In genomic region chr6:17156112-17156921, GRCh38 we compare ENCODE assay signal across 9 cellular contexts. TPM values are rescaled to one million over a fixed set of nuclear protein-coding genes. Genes with fewer than 3 reads are reported as not detected.
DNase-seq lines count a peak whose midpoint lies in the region; ATAC-seq and TF ChIP-seq lines count a peak whose summit lies in the region.
"Had no signal": no experiment of that assay in that cellular context is flagged by ENCODE, and none has a peak within 500 bp of the region (broad histone marks: within the 10 kb centered on the region; RNA-seq: fewer than 3 reads in every experiment).

No MANE protein-coding gene starts in this region.

- no peak overlapping the region for H3K27ac Mint-ChIP-seq in Caco-2 (ENCODE audit: unreplicated experiment)
- H3K27ac Mint-ChIP-seq in activated CD4-positive, alpha-beta T cell treated with anti-CD3 and anti-CD28 coated beads, Interleukin-2, amount 10 ng/mL, durations not matched to agents 7 days and 5 days: no peak overlapping the region
- no peak overlapping the region for H3K27ac Mint-ChIP-seq in stimulated activated memory B cell treated with anti-CD40 and anti-IgM and Interleukin-4, amounts not matched to agents 10 μg/mL and 1 μg/mL and 100 μg/mL, for 72 hours

- 36 to 46% methylated on average over 4 of the region's 4 CpGs for WGBS in lung, 2 donors

- no peak overlapping the region for H3K4me3 Mint-ChIP-seq in Caco-2 (ENCODE audit: unreplicated experiment)
- H3K4me3 Mint-ChIP-seq in activated CD4-positive, alpha-beta T cell treated with anti-CD3 and anti-CD28 coated beads, Interleukin-2, amount 10 ng/mL, durations not matched to agents 7 days and 5 days: no peak overlapping the region
- no peak overlapping the region for H3K4me3 Mint-ChIP-seq in stimulated activated memory B cell treated with anti-CD40 and anti-IgM and Interleukin-4, amounts not matched to agents 10 μg/mL and 1 μg/mL and 100 μg/mL, for 72 hours

- H3K27me3 ChIP-seq in Caco-2 (replicated peaks; ENCODE audit: control insufficient read depth, insufficient read depth, low read length): no peaks in the 10 kb centered on the region
- no peaks in the 10 kb centered on the region for H3K27me3 ChIP-seq in lung (ENCODE audit: control insufficient read depth, insufficient read depth)

- peaks cover 19% of the 10 kb centered on the region for H3K9me3 Mint-ChIP-seq in Caco-2 (ENCODE audit: unreplicated experiment)
- H3K9me3 Mint-ChIP-seq in activated CD4-positive, alpha-beta T cell treated with anti-CD3 and anti-CD28 coated beads, Interleukin-2, amount 10 ng/mL, durations not matched to agents 7 days and 5 days: peaks cover 9% of the 10 kb centered on the region
- H3K9me3 Mint-ChIP-seq in stimulated activated memory B cell treated with anti-CD40 and anti-IgM and Interleukin-4, amounts not matched to agents 10 μg/mL and 1 μg/mL and 100 μg/mL, for 72 hours: peaks cover 4% of the 10 kb centered on the region

- CTCF ChIA-PET in Caco-2 (lab: Charles Lee): interaction anchor here (0.7 to 1.3 kb wide), 2 partner anchors 369 to 428 kb away, joined by 3 to 7 read pairs; no protein-coding TSS in a partner anchor
- CTCF ChIA-PET in activated CD4-positive, alpha-beta T cell treated with anti-CD3 and anti-CD28 coated beads, Interleukin-2, amount 10 ng/mL, durations not matched to agents 7 days and 5 days (lab: Charles Lee): no interaction called here

- BruUV-seq in Caco-2 (replicated peaks; lab: Mats Ljungman, UMichigan): no TSS peak

- ATAC-seq in HG02623 (IDR thresholded peaks at IDR 0.05; ENCODE audit: unreplicated experiment) (peak; percentile 52), lung (ENCODE audit: insufficient read depth, low FRiP score) (no peak)
- ATAC-seq in stimulated activated memory B cell treated with anti-CD40 and anti-IgM and Interleukin-4, amounts not matched to agents 10 μg/mL and 1 μg/mL and 100 μg/mL, for 72 hours: no peak

- H3K4me1 Mint-ChIP-seq in Caco-2 (ENCODE audit: low read depth, unreplicated experiment): no peaks in the 10 kb centered on the region
- H3K4me1 Mint-ChIP-seq in activated CD4-positive, alpha-beta T cell treated with anti-CD3 and anti-CD28 coated beads, Interleukin-2, amount 10 ng/mL, durations not matched to agents 7 days and 5 days: no peaks in the 10 kb centered on the region
- H3K4me1 Mint-ChIP-seq in stimulated activated memory B cell treated with anti-CD40 and anti-IgM and Interleukin-4, amounts not matched to agents 10 μg/mL and 1 μg/mL and 100 μg/mL, for 72 hours: no peaks in the 10 kb centered on the region

- peak; percentile 47 to 70 for DNase-seq in Caco-2
- peak; percentile 39 to 81 for DNase-seq in NCI-H526 (lab: John Stamatoyannopoulos, UW)
- DNase-seq in activated CD4-positive, alpha-beta T cell treated with anti-CD3 and anti-CD28 coated beads, Interleukin-2, amount 10 ng/mL, durations not matched to agents 7 days and 5 days: peak; percentile 73
- DNase-seq in dedifferentiated amniotic fluid mesenchymal stem cell (ENCODE audit: extremely low spot score): peak; percentile 84
- DNase-seq in lung (ENCODE audit: low spot score): peak; percentile 65
- peak; percentile 43 for DNase-seq in stimulated activated CD8-positive, alpha-beta memory T cell treated with anti-CD3 and anti-CD28 coated beads, Interleukin-15, amount 100 ng/mL, for 1 hour (ENCODE audit: low read depth)

- peaks cover 4% of the 10 kb centered on the region for H3K27me3 Mint-ChIP-seq in Caco-2 (ENCODE audit: insufficient read depth, unreplicated experiment)
- peaks cover 15% of the 10 kb centered on the region for H3K27me3 Mint-ChIP-seq in activated CD4-positive, alpha-beta T cell treated with anti-CD3 and anti-CD28 coated beads, Interleukin-2, amount 10 ng/mL, durations not matched to agents 7 days and 5 days
- H3K27me3 Mint-ChIP-seq in stimulated activated memory B cell treated with anti-CD40 and anti-IgM and Interleukin-4, amounts not matched to agents 10 μg/mL and 1 μg/mL and 100 μg/mL, for 72 hours: peaks cover 10% of the 10 kb centered on the region

- H3K36me3 ChIP-seq in Caco-2 (ENCODE audit: control insufficient read depth, insufficient read depth, low read length) (no peaks in the 10 kb centered on the region), lung (ENCODE audit: control insufficient read depth in 2 of 2, insufficient read depth in 2 of 2, low read length in 2 of 2) (no peaks in the 10 kb centered on the region)

- POLR2A ChIA-PET in Caco-2 (lab: Charles Lee): no interaction called here
- POLR2A ChIA-PET in activated CD4-positive, alpha-beta T cell treated with anti-CD3 and anti-CD28 coated beads, Interleukin-2, amount 10 ng/mL, durations not matched to agents 7 days and 5 days (lab: Charles Lee): no interaction called here

- H3K36me3 Mint-ChIP-seq in Caco-2 (ENCODE audit: insufficient read depth, unreplicated experiment): no peaks in the 10 kb centered on the region
- no peaks in the 10 kb centered on the region for H3K36me3 Mint-ChIP-seq in activated CD4-positive, alpha-beta T cell treated with anti-CD3 and anti-CD28 coated beads, Interleukin-2, amount 10 ng/mL, durations not matched to agents 7 days and 5 days (ENCODE audit: low read depth)
- H3K36me3 Mint-ChIP-seq in stimulated activated memory B cell treated with anti-CD40 and anti-IgM and Interleukin-4, amounts not matched to agents 10 μg/mL and 1 μg/mL and 100 μg/mL, for 72 hours: no peaks in the 10 kb centered on the region

- no peak overlapping the region for H3K27ac ChIP-seq in lung (ENCODE audit: low read depth in 1 of 2, low read length in 1 of 2)

- H3K4me3 ChIP-seq in Caco-2 (ENCODE audit: low read depth, low read length): no peak overlapping the region
- H3K4me3 ChIP-seq in lung: no peak overlapping the region

- H3K9me3 ChIP-seq in Caco-2 (no peaks in the 10 kb centered on the region), lung (ENCODE audit: control insufficient read depth in 2 of 2, insufficient read depth in 1 of 2, low read length in 1 of 2) (peaks cover 0 to 2% of the 10 kb centered on the region in 2 donors)

- intact Hi-C loops in Caco-2 (cut with micrococcal nuclease; ENCODE audit: unreplicated experiment): loop anchor here (1.0 to 2.0 kb wide), 4 partner anchors 424 to 966 kb away; partner anchors contain the start of gene NHLRC1

- H3K4me1 ChIP-seq in Caco-2 (no peaks in the 10 kb centered on the region), lung (ENCODE audit: control insufficient read depth in 2 of 2, insufficient read depth in 2 of 2, low read length in 2 of 2) (no peaks in the 10 kb centered on the region)

- TF ChIP-seq CTCF in Caco-2 (IDR thresholded peaks at IDR 0.05; ENCODE audit: insufficient read depth in 1 of 2, low read depth in 1 of 2, low read length in 1 of 2, severe bottlenecking in 1 of 2, unreplicated experiment in 1 of 2): peak; percentile 61 to 65
- peak; percentile 78 for TF ChIP-seq CTCF in lung (IDR thresholded peaks at IDR 0.05; ENCODE audit: control extremely low read depth, extremely low read depth)

RNA-seq across cellular contexts. Expression of gene STMND1, which starts 54.5 kb away (rescaled TPM):
- total RNA-seq in Caco-2 (2022): not detected in 2 replicates
- not detected for total RNA-seq in activated CD4-positive, alpha-beta T cell treated with anti-CD3 and anti-CD28 coated beads, Interleukin-2, amount 10 ng/mL, durations not matched to agents 7 days and 5 days
- total RNA-seq in lung: 10 to 100 TPM; 10.7 to 11.0 TPM
- polyA plus RNA-seq in lung: 1 to 10 TPM; 4.6 to 5.9 TPM
- total RNA-seq: T-helper 1 cell treated with Interleukin-12 subunit alpha and Interleukin-12 subunit beta and Interleukin-4 antibody, amounts not matched to agents 30 ng/mL and 1 ng/mL, for 36 hours had no signal

Comparison
In these comparisons a context has a peak if more than half of its experiments do, and no peak if none do; other contexts are left out.
1. RNA of gene STMND1, which starts 54.5 kb away (total RNA-seq): 10.7 to 11.0 TPM in lung; not detected in Caco-2 and not detected in activated CD4-positive, alpha-beta T cell treated with anti-CD3 and anti-CD28 coated beads, Interleukin-2, amount 10 ng/mL, durations not matched to agents 7 days and 5 days; every median in the first group is over 10 times any median in the second.
2. Peak in every context shown above with its lines, with median percentiles within 50 percentile points of each other: DNase-seq.